ENCODE assay signal across 8 cellular contexts in genomic region chr1:156746716-156747631, GRCh38. TPM values are rescaled to one million over a fixed set of nuclear protein-coding genes. Genes with fewer than 3 reads are reported as not detected.
DNase-seq lines count a peak whose midpoint lies in the region; ATAC-seq and TF ChIP-seq lines count a peak whose summit lies in the region.

No MANE protein-coding gene starts in this region.

- peak overlapping the region; percentile 85 for H3K9ac ChIP-seq in neural cell (ENCODE audit: low read length)

- H3K9me3 ChIP-seq in PC-9 (ENCODE audit: insufficient read depth, low read depth), result no peaks in the 10 kb centered on the region
- no peaks in the 10 kb centered on the region for H3K9me3 ChIP-seq in gastroesophageal sphincter
- no peaks in the 10 kb centered on the region for H3K9me3 ChIP-seq in neural cell (ENCODE audit: low read length)

- CTCF ChIA-PET in PC-9 (lab: Charles Lee), result interaction anchor here (0.6 to 0.7 kb wide), 2 partner anchors 115 to 119 kb away, joined by 3 to 9 read pairs; no protein-coding TSS in a partner anchor

- ATAC-seq in gastroesophageal sphincter, result peak; percentile 77
- ATAC-seq in HG03442 (IDR thresholded peaks at IDR 0.05; ENCODE audit: unreplicated experiment), result no peak

- intact Hi-C loops in PC-9 (cut with micrococcal nuclease; ENCODE audit: unreplicated experiment), result no loop called here

- H3K4me1 ChIP-seq in PC-9 (replicated peaks; ENCODE audit: insufficient read depth) (peaks cover 28% of the 10 kb centered on the region), gastroesophageal sphincter (peaks cover 3 to 61% (median 32%) of the 10 kb centered on the region in 3 donors)

- no peak for TF ChIP-seq EP300 in gastroesophageal sphincter (IDR thresholded peaks at IDR 0.05)
- TF ChIP-seq EP300 in neural cell (conservative IDR thresholded peaks at IDR 0.05; ENCODE audit: poor library complexity, severe bottlenecking), result no peak

- 0 to 5% methylated on average over 1 to 6 of the region's 30 CpGs for WGBS in gastroesophageal sphincter (ENCODE audit: low coverage in 1 of 2), 2 donors

- TF ChIP-seq POLR2A in gastroesophageal sphincter (IDR thresholded peaks at IDR 0.05), result peak; percentile 20 to 28

- H3K4me2 ChIP-seq in PC-9 (peak overlapping the region; percentile 100), neural cell (ENCODE audit: low read length) (peak overlapping the region; percentile 94)

- DNase-seq in DMS53 (lab: John Stamatoyannopoulos, UW), result peak; percentile 92
- DNase-seq in Jurkat, Clone E6-1 (ENCODE audit: low read depth, low spot score), result peak; percentile 68
- peak; percentile 89 to 96 for DNase-seq in PC-9
- DNase-seq in ureter (ENCODE audit: low spot score), result peak; percentile 88

- H3K36me3 Mint-ChIP-seq in activated naive CD8-positive, alpha-beta T cell, result peaks cover 7% of the 10 kb centered on the region

- no TSS peak for BruUV-seq in PC-9 (replicated peaks; lab: Mats Ljungman, UMichigan)

- peak overlapping the region; percentile 98 for H3K4me3 ChIP-seq in Jurkat, Clone E6-1 (ENCODE audit: low read length)
- peak overlapping the region; percentile 95 for H3K4me3 ChIP-seq in PC-9
- H3K4me3 ChIP-seq in gastroesophageal sphincter, result peak overlapping the region; percentile 48 to 98
- H3K4me3 ChIP-seq in neural cell (ENCODE audit: low read length), result peak overlapping the region; percentile 89

- H3K79me2 ChIP-seq in PC-9 (ENCODE audit: low read depth) (peaks cover 81% of the 10 kb centered on the region), neural cell (replicated peaks; ENCODE audit: insufficient read depth, low read length) (peaks cover 61% of the 10 kb centered on the region)

- peak overlapping the region; percentile 95 for H3K27ac Mint-ChIP-seq in activated naive CD8-positive, alpha-beta T cell

- H3K9me3 Mint-ChIP-seq in activated naive CD8-positive, alpha-beta T cell (ENCODE audit: low read depth), result no peaks in the 10 kb centered on the region

- peaks cover 32% of the 10 kb centered on the region for H3K36me3 ChIP-seq in PC-9 (ENCODE audit: low read depth)
- peaks cover 0 to 34% of the 10 kb centered on the region in 2 donors for H3K36me3 ChIP-seq in gastroesophageal sphincter
- H3K36me3 ChIP-seq in neural cell (ENCODE audit: insufficient read depth, low read length), result no peaks in the 10 kb centered on the region

- H4K20me1 ChIP-seq in PC-9 (ENCODE audit: insufficient read depth) (peaks cover 16% of the 10 kb centered on the region), neural cell (ENCODE audit: insufficient read depth) (no peaks in the 10 kb centered on the region)

- TF ChIP-seq CTCF in PC-9 (conservative IDR thresholded peaks at IDR 0.05) (peak; percentile 42; the same call in 1 of the 2 replicates), gastroesophageal sphincter (IDR thresholded peaks at IDR 0.05) (peak in 1 of 4 experiments; percentile 29), neural cell (IDR thresholded peaks at IDR 0.05; ENCODE audit: poor library complexity, severe bottlenecking) (peak; percentile 40)

- H3K27ac ChIP-seq in PC-9, result peak overlapping the region; percentile 93
- H3K27ac ChIP-seq in gastroesophageal sphincter, result peak overlapping the region; percentile 92 to 100 (median 98)
- H3K27ac ChIP-seq in neural cell (ENCODE audit: low read length), result peak overlapping the region; percentile 93

- POLR2A ChIA-PET in PC-9 (lab: Charles Lee; ENCODE audit: unreplicated experiment), result interaction anchor here (0.6 to 1.0 kb wide), 5 partner anchors 18 to 408 kb away, joined by 3 to 10 read pairs (median 7); partner anchors contain the start of genes ISG20L2, METTL25B and PRCC

- H3K27me3 Mint-ChIP-seq in activated naive CD8-positive, alpha-beta T cell, result no peaks in the 10 kb centered on the region

- peak overlapping the region; percentile 99 for H3K4me3 Mint-ChIP-seq in activated naive CD8-positive, alpha-beta T cell

- no peak for TF ChIP-seq RAD21 in neural cell (conservative IDR thresholded peaks at IDR 0.05)

- H3F3A ChIP-seq in PC-9 (ENCODE audit: insufficient read depth, low read depth) (peaks cover 75% of the 10 kb centered on the region), neural cell (ENCODE audit: insufficient read depth, low read length, poor library complexity, severe bottlenecking) (no peaks in the 10 kb centered on the region)

- H3K9me2 ChIP-seq in PC-9 (ENCODE audit: insufficient read depth) (no peaks in the 10 kb centered on the region), neural cell (ENCODE audit: insufficient read depth, low read length) (no peaks in the 10 kb centered on the region)

- H2AFZ ChIP-seq in PC-9, result no peak overlapping the region
- peak overlapping the region; percentile 45 for H2AFZ ChIP-seq in neural cell (ENCODE audit: low read depth, low read length)

- H3K27me3 ChIP-seq in PC-9 (ENCODE audit: insufficient read depth, low read depth) (no peaks in the 10 kb centered on the region), gastroesophageal sphincter (no peaks in the 10 kb centered on the region), neural cell (ENCODE audit: insufficient read depth, low read depth, low read length) (no peaks in the 10 kb centered on the region)

- H3K4me1 Mint-ChIP-seq in activated naive CD8-positive, alpha-beta T cell (ENCODE audit: low read depth), result peaks cover 51% of the 10 kb centered on the region

TF ChIP-seq in neural cell, 6 proteins besides CTCF, POLR2A, EP300 and RAD21:
- TF ChIP-seq POLR2AphosphoS5 (IDR thresholded peaks at IDR 0.05) (no peak), MXI1 (conservative IDR thresholded peaks at IDR 0.05; ENCODE audit: poor library complexity, severe bottlenecking) (peak; percentile 45), TAF1 (IDR thresholded peaks at IDR 0.05; ENCODE audit: low read depth) (no peak)

RNA-seq across cellular contexts. Expression of gene HDGF, which starts 4.5 kb away (rescaled TPM):
- polyA plus RNA-seq in Jurkat, Clone E6-1 (2012; ENCODE audit: insufficient read depth, insufficient read length), result 382 TPM
- total RNA-seq in PC-9 (2021) (472 and 498 TPM in 2 replicates), gastroesophageal sphincter (100 to 1,000 TPM; 138 to 237 (median 186) TPM), ureter (151 TPM)
- 138 and 146 TPM in 2 replicates for polyA plus RNA-seq in neural cell
- 66.2 and 73.5 TPM in 2 replicates for polyA minus RNA-seq in neural cell

RNA-seq across cellular contexts. Expression of gene MRPL24, which starts 6.1 kb away (rescaled TPM):
- 221 TPM for polyA plus RNA-seq in Jurkat, Clone E6-1 (2012; ENCODE audit: insufficient read depth, insufficient read length)
- 74.1 and 85.3 TPM in 2 replicates for total RNA-seq in PC-9 (2021)
- 10 to 100 TPM; 50.6 to 84.2 (median 69.9) TPM for total RNA-seq in gastroesophageal sphincter
- 34.4 and 56.5 TPM in 2 replicates for polyA plus RNA-seq in neural cell
- 7.9 and 9.3 TPM in 2 replicates for polyA minus RNA-seq in neural cell
- total RNA-seq in ureter, result 91.6 TPM

RNA-seq across cellular contexts. Expression of gene ISG20L2, which starts 18.4 kb away (rescaled TPM):
- 44.6 TPM for polyA plus RNA-seq in Jurkat, Clone E6-1 (2012; ENCODE audit: insufficient read depth, insufficient read length)
- total RNA-seq in PC-9 (2021) (25.4 and 33.2 TPM in 2 replicates), gastroesophageal sphincter (10 to 100 TPM; 14.5 to 18.4 (median 17.0) TPM), ureter (42.7 TPM)
- 8.5 and 13.1 TPM in 2 replicates for polyA plus RNA-seq in neural cell
- polyA minus RNA-seq in neural cell, result 17.9 and 19.5 TPM in 2 replicates

RNA-seq across cellular contexts. Expression of gene METTL25B, which starts 18.7 kb away (rescaled TPM):
- 31.8 TPM for polyA plus RNA-seq in Jurkat, Clone E6-1 (2012; ENCODE audit: insufficient read depth, insufficient read length)
- total RNA-seq in PC-9 (2021), result 51.0 and 77.7 TPM in 2 replicates
- total RNA-seq in gastroesophageal sphincter, result 10 to 100 TPM in 3 of 4 donors, 1 to 10 TPM in 1; 8.4 to 29.0 (median 17.4) TPM
- 11.9 and 13.1 TPM in 2 replicates for polyA plus RNA-seq in neural cell
- 7.1 and 8.1 TPM in 2 replicates for polyA minus RNA-seq in neural cell
- total RNA-seq in ureter, result 49.5 TPM

RNA-seq across cellular contexts. Expression of gene PRCC, which starts 20.4 kb away (rescaled TPM):
- 84.1 TPM for polyA plus RNA-seq in Jurkat, Clone E6-1 (2012; ENCODE audit: insufficient read depth, insufficient read length)
- total RNA-seq in PC-9 (2021), result 47.8 and 56.6 TPM in 2 replicates
- 10 to 100 TPM; 33.4 to 41.0 (median 33.9) TPM for total RNA-seq in gastroesophageal sphincter
- 17.5 and 23.3 TPM in 2 replicates for polyA plus RNA-seq in neural cell
- polyA minus RNA-seq in neural cell, result 22.9 and 25.6 TPM in 2 replicates
- 70.9 TPM for total RNA-seq in ureter
